In the genomic region with DNA sequence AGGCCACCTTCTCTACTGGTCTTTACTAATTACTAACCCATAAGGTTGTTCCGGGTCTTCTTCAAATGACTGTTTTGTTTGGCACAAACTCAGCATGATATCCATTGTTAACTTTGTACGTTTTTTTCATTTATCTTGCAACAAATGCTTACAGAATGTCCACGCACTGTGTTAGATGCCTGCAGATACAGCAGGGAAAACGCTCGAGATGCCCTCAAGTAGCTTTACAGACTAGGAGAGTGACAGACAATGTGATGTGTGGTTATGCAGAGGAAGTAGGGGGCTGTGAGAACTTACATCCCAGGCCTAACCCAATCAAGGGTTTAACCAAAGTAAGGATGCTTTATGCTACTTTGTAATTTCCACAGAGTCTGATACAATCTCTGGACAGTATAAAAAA, we compare ENCODE assay signal across 1 cellular context.
TF ChIP-seq lines count a peak whose summit lies in the region.

No MANE protein-coding gene starts in this region.

TF ChIP-seq in GM23338, 12 proteins besides CTCF, POLR2A, EP300 and RAD21 (continued from another document):
- TF ChIP-seq, protein P1, sequence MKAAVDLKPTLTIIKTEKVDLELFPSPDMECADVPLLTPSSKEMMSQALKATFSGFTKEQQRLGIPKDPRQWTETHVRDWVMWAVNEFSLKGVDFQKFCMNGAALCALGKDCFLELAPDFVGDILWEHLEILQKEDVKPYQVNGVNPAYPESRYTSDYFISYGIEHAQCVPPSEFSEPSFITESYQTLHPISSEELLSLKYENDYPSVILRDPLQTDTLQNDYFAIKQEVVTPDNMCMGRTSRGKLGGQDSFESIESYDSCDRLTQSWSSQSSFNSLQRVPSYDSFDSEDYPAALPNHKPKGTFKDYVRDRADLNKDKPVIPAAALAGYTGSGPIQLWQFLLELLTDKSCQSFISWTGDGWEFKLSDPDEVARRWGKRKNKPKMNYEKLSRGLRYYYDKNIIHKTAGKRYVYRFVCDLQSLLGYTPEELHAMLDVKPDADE (IDR thresholded peaks at IDR 0.05), result no peak
- TF ChIP-seq NANOG (IDR thresholded peaks at IDR 0.05; ENCODE audit: borderline replicate concordance), result no peak
TF ChIP-seq in GM23338: peak in this region for 0.
